19 cellular contexts compared by ENCODE assay signal in the genomic region with DNA sequence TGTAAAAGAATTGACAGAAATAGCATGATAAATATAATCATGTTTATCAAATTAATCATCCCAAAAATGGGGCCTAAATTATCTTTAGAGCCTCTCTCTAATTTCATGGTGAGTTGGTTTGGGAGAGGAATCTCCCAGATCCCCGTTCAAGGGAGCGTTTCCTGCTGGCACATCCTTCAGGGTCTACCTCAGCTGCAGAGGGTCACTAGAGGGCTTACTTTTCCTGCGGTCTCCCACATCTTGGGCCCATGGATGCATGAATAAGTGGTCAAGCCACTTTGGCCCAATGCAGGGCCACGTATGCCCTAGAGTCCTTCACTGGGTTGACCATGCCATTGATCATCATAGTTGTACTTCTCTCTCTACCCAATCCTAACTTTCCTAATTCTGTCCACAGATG.
"Had no signal": no experiment of that assay in that cellular context is flagged by ENCODE, and none has a peak within 500 bp of the region (broad histone marks: within the 10 kb centered on the region; RNA-seq: fewer than 3 reads in every experiment).

No MANE protein-coding gene starts in this region.

- DNase-seq: activated CD4-positive, alpha-beta T cell treated with anti-CD3 and anti-CD28 coated beads, Interleukin-2, amount 10 ng/mL, durations not matched to agents 24 days and 14 days; activated CD8-positive, alpha-beta T cell treated with anti-CD3 and anti-CD28 coated beads, Interleukin-2, amount 10 ng/mL, durations not matched to agents 7 days and 5 days; activated gamma-delta T cell; aorta; caudate nucleus; effector memory CD4-positive, alpha-beta T cell; glutamatergic neuron; left ventricle myocardium superior; pancreas; psoas muscle; spleen; stimulated activated CD4-positive, alpha-beta T cell treated with anti-CD3 and anti-CD28 coated beads, Interleukin-4, amount 100 ng/mL, for 24 hours; stimulated activated naive CD4-positive, alpha-beta T cell treated with Interleukin-2 at 50 U/mL for 16 hours had no signal

- H3K27me3 Mint-ChIP-seq: activated CD4-positive, alpha-beta T cell treated with anti-CD3 and anti-CD28 coated beads, Interleukin-2, amount 10 ng/mL, durations not matched to agents 24 days and 14 days; type B pancreatic cell had no signal

- H3K36me3 Mint-ChIP-seq: activated naive CD4-positive, alpha-beta T cell treated with anti-CD3 and anti-CD28 coated beads, Interleukin-2, amount 50 U/mL, for 72 hours; brain had no signal

- H3K27ac Mint-ChIP-seq: activated CD4-positive, alpha-beta T cell treated with anti-CD3 and anti-CD28 coated beads, Interleukin-2, amount 10 ng/mL, durations not matched to agents 24 days and 14 days; activated CD8-positive, alpha-beta T cell treated with anti-CD3 and anti-CD28 coated beads, Interleukin-2, amount 10 ng/mL, durations not matched to agents 7 days and 5 days; activated naive CD4-positive, alpha-beta T cell treated with anti-CD3 and anti-CD28 coated beads, Interleukin-2, amount 50 U/mL, for 72 hours; activated T-helper 1 cell treated with anti-CD3 and anti-CD28 coated beads, Interleukin-12 subunit alpha, Interleukin-12 subunit beta, Interleukin-2, Interleukin-4 antibody, amounts not matched to agents 30 ng/mL and 10 ng/mL and 1 ng/mL, durations not matched to agents 14 hours and 24 hours and 36 hours; brain; type B pancreatic cell had no signal

- H3K9me3 Mint-ChIP-seq: activated naive CD4-positive, alpha-beta T cell treated with anti-CD3 and anti-CD28 coated beads, Interleukin-2, amount 50 U/mL, for 72 hours; activated T-helper 1 cell treated with anti-CD3 and anti-CD28 coated beads, Interleukin-12 subunit alpha, Interleukin-12 subunit beta, Interleukin-2, Interleukin-4 antibody, amounts not matched to agents 30 ng/mL and 10 ng/mL and 1 ng/mL, durations not matched to agents 14 hours and 24 hours and 36 hours; type B pancreatic cell had no signal

- H3K4me1 Mint-ChIP-seq: activated CD4-positive, alpha-beta T cell treated with anti-CD3 and anti-CD28 coated beads, Interleukin-2, amount 10 ng/mL, durations not matched to agents 24 days and 14 days had no signal

- H3K4me3 Mint-ChIP-seq: activated CD4-positive, alpha-beta T cell treated with anti-CD3 and anti-CD28 coated beads, Interleukin-2, amount 10 ng/mL, durations not matched to agents 24 days and 14 days; activated CD8-positive, alpha-beta T cell treated with anti-CD3 and anti-CD28 coated beads, Interleukin-2, amount 10 ng/mL, durations not matched to agents 7 days and 5 days; activated T-helper 1 cell treated with anti-CD3 and anti-CD28 coated beads, Interleukin-12 subunit alpha, Interleukin-12 subunit beta, Interleukin-2, Interleukin-4 antibody, amounts not matched to agents 30 ng/mL and 10 ng/mL and 1 ng/mL, durations not matched to agents 14 hours and 24 hours and 36 hours; brain; nephron; type B pancreatic cell had no signal

- ATAC-seq: activated CD4-positive, CD25-positive, alpha-beta regulatory T cell treated with anti-CD3 and anti-CD28 coated beads, Interleukin-2, amount 50 U/mL, for 24 hours; activated CD8-positive, alpha-beta T cell treated with anti-CD3 and anti-CD28 coated beads, Interleukin-2, amount 10 ng/mL, durations not matched to agents 7 days and 5 days; activated naive CD4-positive, alpha-beta T cell treated with anti-CD3 and anti-CD28 coated beads, Interleukin-2, amount 50 U/mL, for 72 hours; left ventricle myocardium superior had no signal
